Comparison of ENCODE assay signal across 28 cellular contexts in genomic region chr14:99067927-99068326, GRCh38.
"Had no signal": no experiment of that assay in that cellular context is flagged by ENCODE, and none has a peak within 500 bp of the region (broad histone marks: within the 10 kb centered on the region; RNA-seq: fewer than 3 reads in every experiment).

No MANE protein-coding gene starts in this region.

- H3K27ac ChIP-seq: SJSA1 had no signal

- H3K27me3 ChIP-seq: breast epithelium, SJSA1 had no signal

- H3K27ac Mint-ChIP-seq: activated CD4-positive, alpha-beta T cell treated with anti-CD3 and anti-CD28 coated beads, Interleukin-2, amount 10 ng/mL, durations not matched to agents 24 days and 14 days; activated T-helper 2 cell treated with anti-CD3 and anti-CD28 coated beads, Interferon-gamma antibody, Interleukin-2, Interleukin-4, amounts not matched to agents 10 μg/mL and 5 μg/mL and 100 μg/mL, durations not matched to agents 14 hours and 24 hours and 36 hours; T-helper 1 cell treated with Interleukin-12 subunit alpha and Interleukin-12 subunit beta and Interleukin-4 antibody, amounts not matched to agents 30 μg/mL and 1 μg/mL, for 36 hours had no signal

- H3K4me3 Mint-ChIP-seq: activated CD4-positive, alpha-beta T cell treated with anti-CD3 and anti-CD28 coated beads, Interleukin-2, amount 10 ng/mL, durations not matched to agents 24 days and 14 days; T-helper 1 cell treated with Interleukin-12 subunit alpha and Interleukin-12 subunit beta and Interleukin-4 antibody, amounts not matched to agents 30 μg/mL and 1 μg/mL, for 36 hours had no signal

- H3K9me3 Mint-ChIP-seq: activated T-helper 2 cell treated with anti-CD3 and anti-CD28 coated beads, Interferon-gamma antibody, Interleukin-2, Interleukin-4, amounts not matched to agents 10 μg/mL and 5 μg/mL and 100 μg/mL, durations not matched to agents 14 hours and 24 hours and 36 hours had no signal

- H3K27me3 Mint-ChIP-seq: activated CD4-positive, alpha-beta T cell treated with anti-CD3 and anti-CD28 coated beads, Interleukin-2, amount 10 ng/mL, durations not matched to agents 24 days and 14 days had no signal

- H3K36me3 ChIP-seq: breast epithelium, SJSA1 had no signal

- H3K4me3 ChIP-seq: breast epithelium, SJSA1 had no signal

- H3K4me1 Mint-ChIP-seq: activated CD4-positive, alpha-beta T cell treated with anti-CD3 and anti-CD28 coated beads, Interleukin-2, amount 10 ng/mL, durations not matched to agents 24 days and 14 days had no signal

- ATAC-seq: Panc1, SK-N-SH treated with all-trans-retinoic acid at 6 μM for 48 hours had no signal

- DNase-seq: activated CD4-positive, alpha-beta T cell treated with anti-CD3 and anti-CD28 coated beads, Interleukin-2, amount 10 ng/mL, durations not matched to agents 24 days and 14 days; activated CD4-positive, alpha-beta T cell treated with anti-CD3 and anti-CD28 coated beads, Interleukin-2, amount 50 U/mL, for 48 hours; activated CD4-positive, CD25-positive, alpha-beta regulatory T cell treated with anti-CD3 and anti-CD28 coated beads, Interleukin-2, amount 50 U/mL, for 72 hours; activated gamma-delta T cell treated with Interleukin-2 at 50 U/mL for 16 hours; activated naive CD4-positive, alpha-beta T cell treated with anti-CD3 and anti-CD28 coated beads, Interleukin-2, amount 50 U/mL, for 16 hours; activated T-cell treated with anti-CD3 and anti-CD28 coated beads for 4 hours; activated T-cell treated with anti-CD3 and anti-CD28 coated beads, Interleukin-2, amount 50 U/mL, for 48 hours; aorta; caudate nucleus; Kasumi-1; KBM-7; NCI-H2029; NCI-H2107; NCI-H2171 treated with DMSO at 0.1 percent for 48 hours; NCI-H226; NCI-H526 treated with DMSO at 0.1 percent for 48 hours; NCI-H82; NK-92 treated with Interleukin-12 subunit alpha and Interleukin-12 subunit beta, amount 100 ng/mL, for 24 hours; OCI-M1; RPMI8226; SHP77; SW 1271 had no signal

- H3K9me3 ChIP-seq: SJSA1 had no signal

- H3K4me1 ChIP-seq: SJSA1 had no signal
